ENCODE assay signal across 19 cellular contexts in the genomic region with DNA sequence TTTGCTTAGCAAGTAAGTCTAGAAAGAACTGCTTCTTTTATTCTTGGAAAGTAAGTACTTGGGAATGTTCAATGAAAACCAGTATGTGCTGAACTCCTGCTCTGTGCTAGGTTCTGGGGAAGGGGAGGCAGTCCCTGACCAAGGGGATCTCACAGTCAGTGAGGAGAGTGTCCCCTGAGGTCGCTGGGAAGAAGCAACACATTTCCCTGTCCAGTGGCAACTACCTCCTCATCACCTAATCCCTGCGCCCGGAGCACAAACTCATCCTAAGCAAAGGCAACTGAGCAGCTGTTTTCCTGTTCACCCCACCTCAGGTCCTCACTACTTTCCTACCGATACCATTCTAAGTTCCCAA.
DNase-seq lines count a peak whose midpoint lies in the region; TF ChIP-seq lines count a peak whose summit lies in the region.
"Had no signal": no experiment of that assay in that cellular context is flagged by ENCODE, and none has a peak within 500 bp of the region (broad histone marks: within the 10 kb centered on the region; RNA-seq: fewer than 3 reads in every experiment).

No MANE protein-coding gene starts in this region.

- H3K9me3 ChIP-seq in right atrium auricular region (no peaks in the 10 kb centered on the region), prostate gland (no peaks in the 10 kb centered on the region)

- 82% methylated on average over 4 of the region's 4 CpGs for WGBS in prostate gland
- WGBS in urinary bladder, result 64% methylated on average over 4 of the region's 4 CpGs

- H3K27me3 Mint-ChIP-seq in activated CD4-positive, alpha-beta T cell treated with anti-CD3 and anti-CD28 coated beads, Interleukin-2, amount 10 ng/mL, durations not matched to agents 24 days and 14 days, result no peaks in the 10 kb centered on the region
- H3K27me3 Mint-ChIP-seq: activated CD4-positive, alpha-beta memory T cell treated with anti-CD3 and anti-CD28 coated beads for 36 hours; activated T-helper 17 cell treated with anti-CD3 and anti-CD28 coated beads, Interleukin-2, amount 50 U/mL, for 72 hours; CD8-positive, alpha-beta memory T cell had no signal

- peak; percentile 37 for DNase-seq in activated CD4-positive, alpha-beta T cell treated with anti-CD3 and anti-CD28 coated beads, Interleukin-2, amount 10 ng/mL, durations not matched to agents 24 days and 14 days
- DNase-seq in activated CD4-positive, alpha-beta T cell treated with anti-CD3 and anti-CD28 coated beads for 48 hours, result no peak
- DNase-seq in right atrium auricular region (ENCODE audit: low spot score) (no peak), prostate gland (ENCODE audit: low spot score) (no peak), G401 (ENCODE audit: low spot score) (no peak), cerebellum (ENCODE audit: low spot score) (no peak), DMS153 treated with DMSO at 0.1 percent for 48 hours (lab: John Stamatoyannopoulos, UW; ENCODE audit: unreplicated experiment) (no peak)
- DNase-seq: 8988T; activated CD4-positive, alpha-beta memory T cell treated with anti-CD3 and anti-CD28 coated beads for 36 hours; CD8-positive, alpha-beta memory T cell; cortex of kidney; erythroblast; NCI-H146; NCI-H510A had no signal

- H3K4me3 Mint-ChIP-seq in activated CD4-positive, alpha-beta T cell treated with anti-CD3 and anti-CD28 coated beads, Interleukin-2, amount 10 ng/mL, durations not matched to agents 24 days and 14 days, result no peak overlapping the region
- H3K4me3 Mint-ChIP-seq: activated CD4-positive, alpha-beta memory T cell treated with anti-CD3 and anti-CD28 coated beads for 36 hours; activated T-helper 17 cell treated with anti-CD3 and anti-CD28 coated beads, Interleukin-2, amount 50 U/mL, for 72 hours; neural crest cell; stimulated activated effector memory CD8-positive, alpha-beta T cell treated with anti-CD3 and anti-CD28 coated beads, Interleukin-12 subunit alpha, Interleukin-12 subunit beta, amount 100 ng/mL, for 72 hours had no signal

- H3K4me3 ChIP-seq in right atrium auricular region, result no peak overlapping the region
- no peak overlapping the region for H3K4me3 ChIP-seq in prostate gland
- H3K4me3 ChIP-seq in urinary bladder (ENCODE audit: low read depth, low read length), result no peak overlapping the region
- H3K4me3 ChIP-seq: GM12878 had no signal

- peak overlapping the region; percentile 78 to 94 for H3K27ac ChIP-seq in right atrium auricular region
- peak overlapping the region; percentile 7 to 51 for H3K27ac ChIP-seq in prostate gland
- H3K27ac ChIP-seq in urinary bladder (ENCODE audit: low read depth), result peak overlapping the region; percentile 3

- H3K4me1 Mint-ChIP-seq in activated CD4-positive, alpha-beta T cell treated with anti-CD3 and anti-CD28 coated beads, Interleukin-2, amount 10 ng/mL, durations not matched to agents 24 days and 14 days, result no peaks in the 10 kb centered on the region
- H3K4me1 Mint-ChIP-seq: activated T-helper 17 cell treated with anti-CD3 and anti-CD28 coated beads, Interleukin-2, amount 50 U/mL, for 72 hours; CD8-positive, alpha-beta memory T cell; stimulated activated effector memory CD8-positive, alpha-beta T cell treated with anti-CD3 and anti-CD28 coated beads, Interleukin-12 subunit alpha, Interleukin-12 subunit beta, amount 100 ng/mL, for 72 hours had no signal

- intact Hi-C loops in activated CD4-positive, alpha-beta T cell treated with anti-CD3 and anti-CD28 coated beads, Interleukin-2, amount 10 ng/mL, durations not matched to agents 24 days and 14 days (cut with micrococcal nuclease), result no loop called here
- intact Hi-C loops in prostate gland (cut with DNase I), result loop anchor here (10.0 kb wide), 1 partner anchor 68 kb away; no protein-coding TSS in a partner anchor

- no peak for TF ChIP-seq POLR2A in prostate gland (IDR thresholded peaks at IDR 0.05)

- H3K36me3 ChIP-seq in right atrium auricular region (no peaks in the 10 kb centered on the region), prostate gland (no peaks in the 10 kb centered on the region), urinary bladder (ENCODE audit: insufficient read depth) (no peaks in the 10 kb centered on the region)

- in situ Hi-C loops in G401 (cut with HindIII; ENCODE audit: low sequenced_read_pairs), result no loop called here

- H3K27ac Mint-ChIP-seq in activated CD4-positive, alpha-beta T cell treated with anti-CD3 and anti-CD28 coated beads, Interleukin-2, amount 10 ng/mL, durations not matched to agents 24 days and 14 days, result no peak overlapping the region
- H3K27ac Mint-ChIP-seq: activated CD4-positive, alpha-beta memory T cell treated with anti-CD3 and anti-CD28 coated beads for 36 hours; activated T-helper 17 cell treated with anti-CD3 and anti-CD28 coated beads, Interleukin-2, amount 50 U/mL, for 72 hours; CD8-positive, alpha-beta memory T cell; stimulated activated effector memory CD8-positive, alpha-beta T cell treated with anti-CD3 and anti-CD28 coated beads, Interleukin-12 subunit alpha, Interleukin-12 subunit beta, amount 100 ng/mL, for 72 hours had no signal

- no peaks in the 10 kb centered on the region for H3K9me3 Mint-ChIP-seq in activated CD4-positive, alpha-beta T cell treated with anti-CD3 and anti-CD28 coated beads, Interleukin-2, amount 10 ng/mL, durations not matched to agents 24 days and 14 days
- H3K9me3 Mint-ChIP-seq: activated CD4-positive, alpha-beta memory T cell treated with anti-CD3 and anti-CD28 coated beads for 36 hours; activated T-helper 17 cell treated with anti-CD3 and anti-CD28 coated beads, Interleukin-2, amount 50 U/mL, for 72 hours; CD8-positive, alpha-beta memory T cell; neural crest cell; stimulated activated effector memory CD8-positive, alpha-beta T cell treated with anti-CD3 and anti-CD28 coated beads, Interleukin-12 subunit alpha, Interleukin-12 subunit beta, amount 100 ng/mL, for 72 hours had no signal

- H3K4me1 ChIP-seq in right atrium auricular region (peaks cover 0 to 70% of the 10 kb centered on the region in 2 donors), prostate gland (replicated peaks) (no peaks in the 10 kb centered on the region), urinary bladder (ENCODE audit: insufficient read depth) (no peaks in the 10 kb centered on the region)

- H3K27me3 ChIP-seq in right atrium auricular region (no peaks in the 10 kb centered on the region), prostate gland (replicated peaks; ENCODE audit: insufficient read depth) (no peaks in the 10 kb centered on the region)

- H3K36me3 Mint-ChIP-seq in activated CD4-positive, alpha-beta T cell treated with anti-CD3 and anti-CD28 coated beads, Interleukin-2, amount 10 ng/mL, durations not matched to agents 24 days and 14 days (ENCODE audit: low read depth), result no peaks in the 10 kb centered on the region
- H3K36me3 Mint-ChIP-seq: activated CD4-positive, alpha-beta memory T cell treated with anti-CD3 and anti-CD28 coated beads for 36 hours; CD8-positive, alpha-beta memory T cell; stimulated activated effector memory CD8-positive, alpha-beta T cell treated with anti-CD3 and anti-CD28 coated beads, Interleukin-12 subunit alpha, Interleukin-12 subunit beta, amount 100 ng/mL, for 72 hours had no signal

- TF ChIP-seq CTCF in right atrium auricular region (IDR thresholded peaks at IDR 0.05) (no peak), prostate gland (IDR thresholded peaks at IDR 0.05) (no peak)

Comparison
In these comparisons a context has a peak if more than half of its experiments do, and no peak if none do; other contexts are left out.
1. H3K27ac ChIP-seq: peak in every context shown above with its lines; median percentile 86 in right atrium auricular region; 29 in prostate gland; 3 in urinary bladder.